ENCODE assay signal across 11 cellular contexts in genomic region chr1:51355382-51355781, GRCh38. TPM values are rescaled to one million over a fixed set of nuclear protein-coding genes. Genes with fewer than 3 reads are reported as not detected.
"Had no signal": no experiment of that assay in that cellular context is flagged by ENCODE, and none has a peak within 500 bp of the region (broad histone marks: within the 10 kb centered on the region; RNA-seq: fewer than 3 reads in every experiment).

No MANE protein-coding gene starts in this region.

- H3K27ac ChIP-seq: HL-60 had no signal

- FAIRE-seq: H1, H54 had no signal

- H2AFZ ChIP-seq: GM23338 had no signal

- H3K4me2 ChIP-seq: GM23338 had no signal

- DNase-seq: H9, HCEC 1CT, HFFc6, Kasumi-1, KG1 had no signal

- ATAC-seq: GM23338 had no signal

- H3K4me3 ChIP-seq: GM23338 had no signal

RNA-seq across cellular contexts. Expression of gene TTC39A, which starts 25.0 kb away (rescaled TPM):
- total RNA-seq: HT1080 had no signal
- polyA plus RNA-seq: IgD-negative memory B cell had no signal
